In the genomic region with DNA sequence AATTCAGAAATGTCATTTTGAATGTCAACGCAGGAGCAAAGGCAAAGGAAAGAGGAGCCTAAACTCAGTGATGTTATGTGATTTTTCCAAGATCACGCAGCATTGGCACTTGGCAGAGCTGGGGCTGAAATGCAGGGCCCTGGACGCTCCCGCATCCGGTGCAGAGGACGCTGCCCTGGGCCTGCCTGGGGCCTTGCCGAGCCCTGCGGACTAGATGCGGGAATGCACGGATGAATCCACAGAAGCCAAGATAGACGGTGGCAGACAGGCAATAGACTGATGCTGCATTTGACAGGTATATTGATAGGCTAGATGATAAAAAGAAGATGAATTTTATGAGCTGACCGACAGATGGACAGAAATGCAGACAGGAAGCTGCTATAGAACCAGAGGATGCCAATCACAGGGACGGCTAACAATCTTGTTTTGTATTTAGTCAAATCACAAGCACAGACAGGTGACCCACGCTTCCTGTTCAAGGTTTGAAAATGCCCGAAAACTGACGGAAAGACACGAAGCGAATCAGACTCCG, we compare ENCODE assay signal across 8 cellular contexts. TPM values are rescaled to one million over a fixed set of nuclear protein-coding genes. Genes with fewer than 3 reads are reported as not detected.
DNase-seq lines count a peak whose midpoint lies in the region; ATAC-seq and TF ChIP-seq lines count a peak whose summit lies in the region.

No MANE protein-coding gene starts in this region.

- H3K36me3 ChIP-seq in SK-N-SH (replicated peaks in 1 of 2; ENCODE audit: control insufficient read depth in 1 of 2, insufficient read depth in 2 of 2, low read length in 1 of 2) (peaks cover 4 to 8% of the 10 kb centered on the region in 2 experiments), subcutaneous abdominal adipose tissue (ENCODE audit: control insufficient read depth in 5 of 5, insufficient read depth in 5 of 5, low read length in 5 of 5) (peaks cover 0 to 7% (median 5%) of the 10 kb centered on the region in 5 donors)

- H3K79me2 ChIP-seq in SK-N-SH (ENCODE audit: insufficient read depth) = peaks cover 41% of the 10 kb centered on the region

- WGBS in SK-N-SH (ENCODE audit: low lambda C conversion rate) = 44% methylated on average over 19 of the region's 19 CpGs

- peak overlapping the region; percentile 87 for H3K27ac Mint-ChIP-seq in activated T-helper 17 cell treated with anti-CD3 and anti-CD28 coated beads, Interleukin-2, amount 50 U/mL, for 72 hours
- H3K27ac Mint-ChIP-seq in immature natural killer cell = peak overlapping the region; percentile 65 to 94 (median 91)

- peaks cover 39% of the 10 kb centered on the region for H4K20me1 ChIP-seq in SK-N-SH (ENCODE audit: insufficient read depth)

- H3K27ac ChIP-seq in SK-N-SH (ENCODE audit: low read depth in 2 of 2, low read length in 1 of 2) (peak overlapping the region; percentile 8 to 69; a peak in 1 of 4 replicates), subcutaneous abdominal adipose tissue (ENCODE audit: low read depth, low read length) (peak overlapping the region; percentile 75)

- H3K27me3 Mint-ChIP-seq in activated T-helper 17 cell treated with anti-CD3 and anti-CD28 coated beads, Interleukin-2, amount 50 U/mL, for 72 hours = no peaks in the 10 kb centered on the region
- H3K27me3 Mint-ChIP-seq in immature natural killer cell (ENCODE audit: low read depth in 3 of 3) = peaks cover 2 to 10% (median 9%) of the 10 kb centered on the region in 3 donors

- CTCF ChIA-PET in SK-N-SH (lab: Yijun Ruan, JAX) = interaction anchor here (0.6 to 6.7 kb wide), 46 partner anchors 9 to 385 kb away, joined by 3 to 162 read pairs (median 6); a partner anchor contains a TSS

- peaks cover 12 to 28% of the 10 kb centered on the region in 2 experiments; a peak in 3 of 4 replicates for H3K4me1 ChIP-seq in SK-N-SH (ENCODE audit: control insufficient read depth in 1 of 2, insufficient read depth in 2 of 2, low read depth in 1 of 2, low read length in 1 of 2)
- H3K4me1 ChIP-seq in subcutaneous abdominal adipose tissue (ENCODE audit: control insufficient read depth in 5 of 5, insufficient read depth in 5 of 5, low read length in 5 of 5) = peaks cover 12 to 73% (median 58%) of the 10 kb centered on the region in 5 donors

- peak overlapping the region; percentile 48; the same call in 1 of the 2 replicates for H3K9ac ChIP-seq in SK-N-SH
- H3K9ac ChIP-seq in subcutaneous abdominal adipose tissue (ENCODE audit: low read length in 5 of 5) = peak overlapping the region; percentile 41 to 92 (median 80)

- no peak for TF ChIP-seq RAD21 in SK-N-SH (IDR thresholded peaks at IDR 0.05; ENCODE audit: low read length)

- peaks cover 38% of the 10 kb centered on the region for H3K36me3 Mint-ChIP-seq in activated T-helper 17 cell treated with anti-CD3 and anti-CD28 coated beads, Interleukin-2, amount 50 U/mL, for 72 hours (ENCODE audit: low read depth)
- H3K36me3 Mint-ChIP-seq in immature natural killer cell = peaks cover 0 to 4% (median 0%) of the 10 kb centered on the region in 3 donors

- peak overlapping the region; percentile 55; the same call in 1 of the 2 replicates for H3K4me2 ChIP-seq in SK-N-SH

- TF ChIP-seq EP300 in SK-N-SH (IDR thresholded peaks at IDR 0.05; ENCODE audit: borderline replicate concordance in 1 of 2, low read depth in 1 of 2, low read length in 1 of 2) = no peak

- H3K27me3 ChIP-seq in SK-N-SH (ENCODE audit: insufficient read depth) (no peaks in the 10 kb centered on the region), subcutaneous abdominal adipose tissue (ENCODE audit: control insufficient read depth in 5 of 5, insufficient read depth in 4 of 5, low read length in 5 of 5) (no peaks in the 10 kb centered on the region)

- H3K4me3 ChIP-seq in SK-N-SH (ENCODE audit: low read depth in 2 of 2, low read length in 1 of 2) (peak overlapping the region; percentile 23 to 42), subcutaneous abdominal adipose tissue (ENCODE audit: low read depth in 1 of 5, low read length in 5 of 5) (peak overlapping the region; percentile 60 to 93 (median 82))

- ATAC-seq in SK-N-SH treated with all-trans-retinoic acid at 6 μM for 48 hours (no peak), GM19035 (IDR thresholded peaks at IDR 0.05; ENCODE audit: unreplicated experiment) (no peak), GM18909 (IDR thresholded peaks at IDR 0.05; ENCODE audit: poor library complexity, unreplicated experiment) (no peak)
- peak; percentile 1 for ATAC-seq in activated T-helper 17 cell treated with anti-CD3 and anti-CD28 coated beads, Interleukin-2, amount 50 U/mL, for 72 hours (replicated peaks)

- H3K9me3 ChIP-seq in SK-N-SH (no peaks in the 10 kb centered on the region), subcutaneous abdominal adipose tissue (ENCODE audit: control insufficient read depth in 5 of 5, low read length in 5 of 5) (no peaks in the 10 kb centered on the region)

- H3K9me2 ChIP-seq in SK-N-SH = no peaks in the 10 kb centered on the region

- DNase-seq in SK-N-SH = no peak
- DNase-seq in immature natural killer cell = no peak
- DNase-seq in ureter (ENCODE audit: low spot score) = no peak

- H3F3A ChIP-seq in SK-N-SH (replicated peaks; ENCODE audit: insufficient read depth) = peaks cover 4% of the 10 kb centered on the region

- H2AFZ ChIP-seq in SK-N-SH (ENCODE audit: low read depth) = peak overlapping the region; percentile 77

- no peaks in the 10 kb centered on the region for H3K9me3 Mint-ChIP-seq in activated T-helper 17 cell treated with anti-CD3 and anti-CD28 coated beads, Interleukin-2, amount 50 U/mL, for 72 hours
- no peaks in the 10 kb centered on the region for H3K9me3 Mint-ChIP-seq in immature natural killer cell

- peaks cover 37% of the 10 kb centered on the region for H3K4me1 Mint-ChIP-seq in activated T-helper 17 cell treated with anti-CD3 and anti-CD28 coated beads, Interleukin-2, amount 50 U/mL, for 72 hours
- H3K4me1 Mint-ChIP-seq in immature natural killer cell = peaks cover 51 to 53% of the 10 kb centered on the region in 2 donors

- no peak for TF ChIP-seq CTCF in SK-N-SH (IDR thresholded peaks at IDR 0.05)

- peak overlapping the region; percentile 84 for H3K4me3 Mint-ChIP-seq in activated T-helper 17 cell treated with anti-CD3 and anti-CD28 coated beads, Interleukin-2, amount 50 U/mL, for 72 hours
- H3K4me3 Mint-ChIP-seq in immature natural killer cell = peak overlapping the region; percentile 79 to 87 (median 87)

- POLR2A ChIA-PET in SK-N-SH (lab: Yijun Ruan, JAX) = interaction anchor here (0.5 to 1.8 kb wide), 8 partner anchors 8 to 157 kb away, joined by 3 to 8 read pairs (median 4); a partner anchor contains a TSS

TF ChIP-seq in SK-N-SH, 30 proteins besides CTCF, POLR2A, EP300 and RAD21 (continues in another document):
- no peak for TF ChIP-seq RXRA (IDR thresholded peaks at IDR 0.05; ENCODE audit: borderline replicate concordance, low read depth)
- TF ChIP-seq, protein P1, sequence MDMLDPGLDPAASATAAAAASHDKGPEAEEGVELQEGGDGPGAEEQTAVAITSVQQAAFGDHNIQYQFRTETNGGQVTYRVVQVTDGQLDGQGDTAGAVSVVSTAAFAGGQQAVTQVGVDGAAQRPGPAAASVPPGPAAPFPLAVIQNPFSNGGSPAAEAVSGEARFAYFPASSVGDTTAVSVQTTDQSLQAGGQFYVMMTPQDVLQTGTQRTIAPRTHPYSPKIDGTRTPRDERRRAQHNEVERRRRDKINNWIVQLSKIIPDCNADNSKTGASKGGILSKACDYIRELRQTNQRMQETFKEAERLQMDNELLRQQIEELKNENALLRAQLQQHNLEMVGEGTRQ (IDR thresholded peaks at IDR 0.05; ENCODE audit: borderline replicate concordance, low read depth, low read length) = no peak
- no peak for TF ChIP-seq SIN3A (IDR thresholded peaks at IDR 0.05; ENCODE audit: borderline replicate concordance, low read depth, low read length)

TF ChIP-seq in SK-N-SH treated with all-trans-retinoic acid at 6 μM for 48 hours, 23 proteins besides CTCF, POLR2A, EP300 and RAD21 (continues in another document):
- TF ChIP-seq ESRRG (CRISPR knock-in tag; IDR thresholded peaks at IDR 0.05) (no peak), ARNTL (CRISPR knock-in tag; IDR thresholded peaks at IDR 0.05; ENCODE audit: borderline replicate concordance, low read depth) (no peak), TCF4 (CRISPR knock-in tag; IDR thresholded peaks at IDR 0.05; ENCODE audit: borderline replicate concordance) (no peak), ISL1 (CRISPR knock-in tag; IDR thresholded peaks at IDR 0.05) (no peak), GLIS3 (CRISPR knock-in tag; IDR thresholded peaks at IDR 0.05) (no peak), ZNF8 (CRISPR knock-in tag; IDR thresholded peaks at IDR 0.05) (no peak), RARB (CRISPR knock-in tag; IDR thresholded peaks at IDR 0.05) (no peak)
- TF ChIP-seq, protein P2, sequence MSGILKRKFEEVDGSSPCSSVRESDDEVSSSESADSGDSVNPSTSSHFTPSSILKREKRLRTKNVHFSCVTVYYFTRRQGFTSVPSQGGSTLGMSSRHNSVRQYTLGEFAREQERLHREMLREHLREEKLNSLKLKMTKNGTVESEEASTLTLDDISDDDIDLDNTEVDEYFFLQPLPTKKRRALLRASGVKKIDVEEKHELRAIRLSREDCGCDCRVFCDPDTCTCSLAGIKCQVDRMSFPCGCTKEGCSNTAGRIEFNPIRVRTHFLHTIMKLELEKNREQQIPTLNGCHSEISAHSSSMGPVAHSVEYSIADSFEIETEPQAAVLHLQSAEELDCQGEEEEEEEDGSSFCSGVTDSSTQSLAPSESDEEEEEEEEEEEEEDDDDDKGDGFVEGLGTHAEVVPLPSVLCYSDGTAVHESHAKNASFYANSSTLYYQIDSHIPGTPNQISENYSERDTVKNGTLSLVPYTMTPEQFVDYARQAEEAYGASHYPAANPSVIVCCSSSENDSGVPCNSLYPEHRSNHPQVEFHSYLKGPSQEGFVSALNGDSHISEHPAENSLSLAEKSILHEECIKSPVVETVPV (CRISPR knock-in tag; IDR thresholded peaks at IDR 0.05) = no peak

RNA-seq across cellular contexts. Expression of a gene that starts 0.7 kb away (rescaled TPM):
- polyA plus RNA-seq in SK-N-SH (2012; rRNA removed) (14.6 and 18.8 TPM in 2 replicates), immature natural killer cell (10 to 100 TPM; 28.6 to 73.8 (median 31.6) TPM)
- polyA plus RNA-seq in SK-N-SH (2012; cell fraction: cytosol; rRNA removed) = 9.6 and 13.4 TPM in 2 replicates
- polyA plus RNA-seq in SK-N-SH (2012; cell fraction: nucleus; rRNA removed) = 17.2 and 19.6 TPM in 2 replicates
- 10 to 100 TPM; 24.1 to 35.8 TPM for total RNA-seq in activated T-helper 17 cell treated with anti-CD3 and anti-CD28 coated beads, Interleukin-2, amount 50 U/mL, for 72 hours
- 61.5 TPM for total RNA-seq in ureter

RNA-seq across cellular contexts. Expression of a gene that starts 25.0 kb away (rescaled TPM):
- 39.2 and 45.0 TPM in 2 replicates for polyA plus RNA-seq in SK-N-SH (2012; rRNA removed)
- polyA plus RNA-seq in SK-N-SH (2012; cell fraction: cytosol; rRNA removed) = 23.7 and 31.3 TPM in 2 replicates
- 39.0 and 49.5 TPM in 2 replicates for polyA plus RNA-seq in SK-N-SH (2012; cell fraction: nucleus; rRNA removed)
- 10 to 100 TPM; 26.0 to 51.8 TPM for total RNA-seq in activated T-helper 17 cell treated with anti-CD3 and anti-CD28 coated beads, Interleukin-2, amount 50 U/mL, for 72 hours
- 1 to 10 TPM in 2 of 3 donors, under 1 TPM in 1; 0.36 to 2.3 (median 1.2) TPM for polyA plus RNA-seq in immature natural killer cell
- total RNA-seq in ureter = 13.0 TPM
